Comparison of ENCODE assay signal across 25 cellular contexts in genomic region chr13:59691501-59692066, GRCh38.
DNase-seq lines count a peak whose midpoint lies in the region; ATAC-seq and TF ChIP-seq lines count a peak whose summit lies in the region.
"Had no signal": no experiment of that assay in that cellular context is flagged by ENCODE, and none has a peak within 500 bp of the region (broad histone marks: within the 10 kb centered on the region; RNA-seq: fewer than 3 reads in every experiment).

No MANE protein-coding gene starts in this region.

- H3K27ac Mint-ChIP-seq in mesothelial cell of epicardium: peak overlapping the region; percentile 73
- H3K27ac Mint-ChIP-seq: activated CD4-positive, alpha-beta memory T cell treated with anti-CD3 and anti-CD28 coated beads for 36 hours; activated naive CD8-positive, alpha-beta T cell; T-cell had no signal

- no peaks in the 10 kb centered on the region for H3K27me3 Mint-ChIP-seq in mesothelial cell of epicardium (ENCODE audit: low read depth)
- H3K27me3 Mint-ChIP-seq: activated CD4-positive, alpha-beta memory T cell treated with anti-CD3 and anti-CD28 coated beads for 36 hours; activated naive CD8-positive, alpha-beta T cell; stimulated activated naive CD8-positive, alpha-beta T cell treated with anti-CD3 and anti-CD28 coated beads, Interleukin-15, amount 100 ng/mL, for 72 hours; T-cell had no signal

- H3K4me3 ChIP-seq in brain microvascular endothelial cell (ENCODE audit: low read depth, low read length): no peak overlapping the region
- H3K4me3 ChIP-seq: breast epithelium, GM12878, sigmoid colon, upper lobe of right lung had no signal

- H3K36me3 ChIP-seq in brain microvascular endothelial cell (replicated peaks): no peaks in the 10 kb centered on the region
- H3K36me3 ChIP-seq: breast epithelium, sigmoid colon, upper lobe of right lung had no signal

- no peak overlapping the region for H3K4me3 Mint-ChIP-seq in mesothelial cell of epicardium
- H3K4me3 Mint-ChIP-seq: activated CD4-positive, alpha-beta memory T cell treated with anti-CD3 and anti-CD28 coated beads for 36 hours; activated naive CD8-positive, alpha-beta T cell; stimulated activated naive CD8-positive, alpha-beta T cell treated with anti-CD3 and anti-CD28 coated beads, Interleukin-15, amount 100 ng/mL, for 72 hours; T-cell had no signal

- in situ Hi-C loops in brain microvascular endothelial cell (cut with HindIII; ENCODE audit: low pct_ligation_motif_present, low sequenced_read_pairs): no loop called here

- H3K36me3 Mint-ChIP-seq in mesothelial cell of epicardium: peaks cover 2% of the 10 kb centered on the region
- H3K36me3 Mint-ChIP-seq: activated CD4-positive, alpha-beta memory T cell treated with anti-CD3 and anti-CD28 coated beads for 36 hours; activated naive CD8-positive, alpha-beta T cell; T-cell had no signal

- DNase-seq in AG08396 (ENCODE audit: low spot score) (peak; percentile 7), HCEC 1CT (peak; percentile 50), brain microvascular endothelial cell (no peak), mesothelial cell of epicardium (ENCODE audit: low spot score in 2 of 2, unreplicated experiment in 2 of 2) (no peak)
- DNase-seq in activated CD8-positive, alpha-beta memory T cell treated with anti-CD3 and anti-CD28 coated beads, Interleukin-2, amount 50 U/mL, for 4 hours: no peak
- DNase-seq in activated T-cell treated with anti-CD3 and anti-CD28 coated beads, Interleukin-2, amount 50 U/mL, for 1 hour: no peak
- DNase-seq: activated CD4-positive, alpha-beta memory T cell treated with anti-CD3 and anti-CD28 coated beads for 36 hours; Calu3; dermis blood vessel endothelial cell; erythroblast; left ventricle myocardium superior; MV-4-11; NCI-H2029; NCI-H526 treated with DMSO at 0.1 percent for 48 hours; OCI-M1; SHP77; sigmoid colon; stimulated activated naive CD8-positive, alpha-beta T cell treated with anti-CD3 and anti-CD28 coated beads, Interleukin-15, amount 100 ng/mL, for 72 hours; T-cell; upper lobe of right lung had no signal

- TF ChIP-seq CTCF in brain microvascular endothelial cell (IDR thresholded peaks at IDR 0.05; ENCODE audit: low read depth, low read length, missing control alignments) (no peak), mesothelial cell of epicardium (IDR thresholded peaks at IDR 0.05; ENCODE audit: unreplicated experiment) (no peak)

- peaks cover 44% of the 10 kb centered on the region for H3K4me1 Mint-ChIP-seq in mesothelial cell of epicardium
- H3K4me1 Mint-ChIP-seq: stimulated activated naive CD8-positive, alpha-beta T cell treated with anti-CD3 and anti-CD28 coated beads, Interleukin-15, amount 100 ng/mL, for 72 hours; T-cell had no signal

- no peak for ATAC-seq in HG03432 (IDR thresholded peaks at IDR 0.05; ENCODE audit: unreplicated experiment)
- ATAC-seq in GM21576 (IDR thresholded peaks at IDR 0.05; ENCODE audit: unreplicated experiment): no peak
- ATAC-seq: left ventricle myocardium superior; stimulated activated naive CD8-positive, alpha-beta T cell treated with anti-CD3 and anti-CD28 coated beads, Interleukin-15, amount 100 ng/mL, for 72 hours; T-cell; upper lobe of right lung had no signal

- peak overlapping the region; percentile 51 for H3K27ac ChIP-seq in brain microvascular endothelial cell
- H3K27ac ChIP-seq: breast epithelium, sigmoid colon, upper lobe of right lung had no signal

- no peaks in the 10 kb centered on the region for H3K9me3 Mint-ChIP-seq in mesothelial cell of epicardium
- H3K9me3 Mint-ChIP-seq: activated CD4-positive, alpha-beta memory T cell treated with anti-CD3 and anti-CD28 coated beads for 36 hours; stimulated activated naive CD8-positive, alpha-beta T cell treated with anti-CD3 and anti-CD28 coated beads, Interleukin-15, amount 100 ng/mL, for 72 hours; T-cell had no signal

- H3K27me3 ChIP-seq in brain microvascular endothelial cell (replicated peaks): no peaks in the 10 kb centered on the region
- H3K27me3 ChIP-seq: breast epithelium, sigmoid colon, upper lobe of right lung had no signal

Comparison
In these comparisons a context has a peak if more than half of its experiments do, and no peak if none do; other contexts are left out.
1. DNase-seq: peak in AG08396 (single experiment) and HCEC 1CT (single experiment); none in brain microvascular endothelial cell (single experiment), mesothelial cell of epicardium (0 of 2), activated CD8-positive, alpha-beta memory T cell treated with anti-CD3 and anti-CD28 coated beads, Interleukin-2, amount 50 U/mL, for 4 hours (single experiment) and activated T-cell treated with anti-CD3 and anti-CD28 coated beads, Interleukin-2, amount 50 U/mL, for 1 hour (single experiment).